Comparison of ENCODE assay signal across 1 cellular context in the genomic region with DNA sequence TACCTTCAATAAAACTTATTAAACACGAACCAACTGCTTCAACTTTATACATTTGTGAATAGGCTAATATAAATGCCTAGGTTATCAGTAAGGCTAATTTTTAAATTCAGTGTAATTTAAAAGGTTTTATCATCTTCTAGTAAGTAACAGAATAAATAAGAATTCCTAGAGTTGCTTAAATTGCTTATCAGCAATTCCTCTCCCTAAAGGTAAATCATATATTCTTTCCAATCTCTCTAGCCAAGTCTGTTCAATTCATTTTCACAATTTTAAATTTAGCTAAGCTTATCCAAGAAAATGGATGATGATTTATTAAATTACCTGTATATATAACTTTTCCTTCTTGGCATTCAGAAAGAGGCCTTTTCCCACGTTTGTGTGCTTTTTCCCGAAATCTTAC.
TF ChIP-seq lines count a peak whose summit lies in the region.

No MANE protein-coding gene starts in this region.

TF ChIP-seq in GM12878, 131 proteins besides CTCF, POLR2A, EP300 and RAD21:
- TF ChIP-seq NR2F1 (conservative IDR thresholded peaks at IDR 0.05): no peak
- TF ChIP-seq RBBP5 (conservative IDR thresholded peaks at IDR 0.05): no peak
- no peak for TF ChIP-seq IKZF2 (IDR thresholded peaks at IDR 0.05)
- no peak for TF ChIP-seq POU2F2 (IDR thresholded peaks at IDR 0.05; ENCODE audit: borderline replicate concordance, low read depth, low read length)
- TF ChIP-seq POLR2AphosphoS5 (IDR thresholded peaks at IDR 0.05; ENCODE audit: low read length): no peak
- TF ChIP-seq NFYA (IDR thresholded peaks at IDR 0.05; ENCODE audit: borderline replicate concordance, low read depth, low read length): no peak
- TF ChIP-seq, protein P1, sequence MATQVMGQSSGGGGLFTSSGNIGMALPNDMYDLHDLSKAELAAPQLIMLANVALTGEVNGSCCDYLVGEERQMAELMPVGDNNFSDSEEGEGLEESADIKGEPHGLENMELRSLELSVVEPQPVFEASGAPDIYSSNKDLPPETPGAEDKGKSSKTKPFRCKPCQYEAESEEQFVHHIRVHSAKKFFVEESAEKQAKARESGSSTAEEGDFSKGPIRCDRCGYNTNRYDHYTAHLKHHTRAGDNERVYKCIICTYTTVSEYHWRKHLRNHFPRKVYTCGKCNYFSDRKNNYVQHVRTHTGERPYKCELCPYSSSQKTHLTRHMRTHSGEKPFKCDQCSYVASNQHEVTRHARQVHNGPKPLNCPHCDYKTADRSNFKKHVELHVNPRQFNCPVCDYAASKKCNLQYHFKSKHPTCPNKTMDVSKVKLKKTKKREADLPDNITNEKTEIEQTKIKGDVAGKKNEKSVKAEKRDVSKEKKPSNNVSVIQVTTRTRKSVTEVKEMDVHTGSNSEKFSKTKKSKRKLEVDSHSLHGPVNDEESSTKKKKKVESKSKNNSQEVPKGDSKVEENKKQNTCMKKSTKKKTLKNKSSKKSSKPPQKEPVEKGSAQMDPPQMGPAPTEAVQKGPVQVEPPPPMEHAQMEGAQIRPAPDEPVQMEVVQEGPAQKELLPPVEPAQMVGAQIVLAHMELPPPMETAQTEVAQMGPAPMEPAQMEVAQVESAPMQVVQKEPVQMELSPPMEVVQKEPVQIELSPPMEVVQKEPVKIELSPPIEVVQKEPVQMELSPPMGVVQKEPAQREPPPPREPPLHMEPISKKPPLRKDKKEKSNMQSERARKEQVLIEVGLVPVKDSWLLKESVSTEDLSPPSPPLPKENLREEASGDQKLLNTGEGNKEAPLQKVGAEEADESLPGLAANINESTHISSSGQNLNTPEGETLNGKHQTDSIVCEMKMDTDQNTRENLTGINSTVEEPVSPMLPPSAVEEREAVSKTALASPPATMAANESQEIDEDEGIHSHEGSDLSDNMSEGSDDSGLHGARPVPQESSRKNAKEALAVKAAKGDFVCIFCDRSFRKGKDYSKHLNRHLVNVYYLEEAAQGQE (IDR thresholded peaks at IDR 0.05; ENCODE audit: low read depth, low read length): no peak
- no peak for TF ChIP-seq CBX3 (IDR thresholded peaks at IDR 0.05; ENCODE audit: borderline replicate concordance, low read depth)
- no peak for TF ChIP-seq TCF12 (IDR thresholded peaks at IDR 0.05; ENCODE audit: low read depth, low read length)
- no peak for TF ChIP-seq ZNF24 (IDR thresholded peaks at IDR 0.05)
- no peak for TF ChIP-seq RUNX3 (IDR thresholded peaks at IDR 0.05; ENCODE audit: low read length)
- no peak for TF ChIP-seq BRCA1 (IDR thresholded peaks at IDR 0.05; ENCODE audit: low read depth, low read length)
- no peak for TF ChIP-seq NFIC (IDR thresholded peaks at IDR 0.05; ENCODE audit: low read depth, low read length)
- TF ChIP-seq GABPA (IDR thresholded peaks at IDR 0.05; ENCODE audit: low read depth): no peak
- no peak for TF ChIP-seq CBX5 (IDR thresholded peaks at IDR 0.05; ENCODE audit: low read depth)
